Comparison of ENCODE assay signal across 1 cellular context in the genomic region with DNA sequence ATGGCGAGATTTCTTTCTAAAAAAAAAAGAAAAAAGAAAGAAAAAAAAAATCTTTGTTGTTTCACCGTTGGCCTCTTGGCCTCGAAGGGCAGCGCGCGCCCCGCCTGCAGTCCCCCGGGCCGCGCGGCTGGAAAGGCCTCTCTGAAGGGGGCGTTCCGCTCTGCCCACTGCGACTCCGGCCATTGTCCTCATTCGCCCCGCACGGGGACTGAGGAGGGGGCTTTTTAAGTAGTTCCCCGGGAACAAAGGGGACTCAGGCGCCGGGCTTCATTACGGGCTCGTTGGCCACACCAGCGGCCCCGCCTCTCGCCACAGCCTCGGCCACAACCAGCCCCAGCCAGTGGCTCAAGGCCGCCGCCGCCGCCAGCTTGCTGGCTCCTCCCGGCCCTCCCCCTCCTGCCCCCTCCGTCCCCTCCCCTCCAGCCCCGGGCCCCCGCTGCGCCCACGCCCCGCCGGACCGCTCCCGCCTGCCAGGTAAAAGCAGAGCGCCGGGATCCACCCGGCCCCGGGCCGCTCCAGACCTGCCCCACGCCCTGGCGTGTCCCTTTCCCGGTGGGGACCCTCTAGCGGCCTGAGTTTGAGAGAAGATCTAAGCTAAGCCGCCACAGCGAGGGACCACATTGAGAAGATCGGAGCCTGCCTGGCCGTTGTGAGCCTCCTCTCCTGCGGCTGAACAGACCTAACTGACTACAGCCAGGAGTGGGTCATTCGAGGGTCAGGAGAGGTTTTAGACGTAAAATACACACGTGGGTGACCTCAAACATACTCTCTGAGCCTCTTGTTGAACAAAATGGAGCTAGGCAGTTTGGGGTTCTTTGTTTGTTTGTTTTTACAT.
TF ChIP-seq lines count a peak whose summit lies in the region.

No MANE protein-coding gene starts in this region.

TF ChIP-seq in HepG2, 621 proteins besides CTCF, POLR2A, EP300 and RAD21 (continued from another document and continues in another):
- TF ChIP-seq, protein P1, sequence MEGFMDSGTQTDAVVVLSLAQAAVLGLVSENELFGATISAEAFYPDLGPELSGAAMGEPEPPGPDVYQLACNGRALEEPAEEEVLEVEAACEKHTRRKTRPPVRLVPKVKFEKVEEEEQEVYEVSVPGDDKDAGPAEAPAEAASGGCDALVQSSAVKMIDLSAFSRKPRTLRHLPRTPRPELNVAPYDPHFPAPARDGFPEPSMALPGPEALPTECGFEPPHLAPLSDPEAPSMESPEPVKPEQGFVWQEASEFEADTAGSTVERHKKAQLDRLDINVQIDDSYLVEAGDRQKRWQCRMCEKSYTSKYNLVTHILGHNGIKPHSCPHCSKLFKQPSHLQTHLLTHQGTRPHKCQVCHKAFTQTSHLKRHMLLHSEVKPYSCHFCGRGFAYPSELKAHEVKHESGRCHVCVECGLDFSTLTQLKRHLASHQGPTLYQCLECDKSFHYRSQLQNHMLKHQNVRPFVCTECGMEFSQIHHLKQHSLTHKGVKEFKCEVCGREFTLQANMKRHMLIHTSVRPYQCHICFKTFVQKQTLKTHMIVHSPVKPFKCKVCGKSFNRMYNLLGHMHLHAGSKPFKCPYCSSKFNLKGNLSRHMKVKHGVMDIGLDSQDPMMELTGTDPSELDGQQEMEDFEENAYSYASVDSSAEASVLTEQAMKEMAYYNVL (CRISPR knock-in tag; IDR thresholded peaks at IDR 0.05; ENCODE audit: borderline replicate concordance) = 0 out of 2 replicates have a peak, but pooled peaks have one; percentile 4
- TF ChIP-seq TCF7L2 (IDR thresholded peaks at IDR 0.05; ENCODE audit: low read depth, low read length) (no peak), ZKSCAN8 (CRISPR knock-in tag; IDR thresholded peaks at IDR 0.05; ENCODE audit: borderline replicate concordance) (no peak), ZNF263 (CRISPR knock-in tag; IDR thresholded peaks at IDR 0.05) (no peak), YEATS4 (CRISPR knock-in tag; IDR thresholded peaks at IDR 0.05; ENCODE audit: borderline replicate concordance) (peak; percentile 48; the same call in 1 of the 2 replicates), SALL2 (CRISPR knock-in tag; IDR thresholded peaks at IDR 0.05) (no peak), SIX1 (CRISPR knock-in tag; IDR thresholded peaks at IDR 0.05; ENCODE audit: borderline replicate concordance) (no peak), HOXA3 (CRISPR knock-in tag; IDR thresholded peaks at IDR 0.05) (peak; percentile 25; the same call in 1 of the 2 replicates), U2AF1 (optimal IDR thresholded peaks at IDR 0.05; ENCODE audit: low read depth, low read length) (no peak), SOX13 (IDR thresholded peaks at IDR 0.05) (no peak), SOX13 (CRISPR knock-in tag; conservative IDR thresholded peaks at IDR 0.05 in 1 of 2, IDR thresholded peaks at IDR 0.05 in 1 of 2) (peak in 1 of 2 experiments; percentile 13; a peak in 1 of 4 replicates), RAD51 (IDR thresholded peaks at IDR 0.05; ENCODE audit: borderline replicate concordance) (no peak), HNRNPL (IDR thresholded peaks at IDR 0.05; ENCODE audit: low read depth, low read length) (peak; percentile 52; the same call in 1 of the 2 replicates), ZNF282 (IDR thresholded peaks at IDR 0.05; ENCODE audit: partially characterized antibody) (no peak), ZNF484 (CRISPR knock-in tag; IDR thresholded peaks at IDR 0.05; ENCODE audit: borderline replicate concordance, low read depth) (no peak), ZNF678 (CRISPR knock-in tag; IDR thresholded peaks at IDR 0.05) (no peak), ZFX (CRISPR knock-in tag; IDR thresholded peaks at IDR 0.05; ENCODE audit: low read depth) (peak; percentile 57), FOXP1 (IDR thresholded peaks at IDR 0.05) (no peak), FOXP1 (CRISPR knock-in tag; IDR thresholded peaks at IDR 0.05) (no peak), HNRNPLL (IDR thresholded peaks at IDR 0.05; ENCODE audit: low read depth, low read length, poor library complexity, severe bottlenecking) (no peak), KAT8 (CRISPR knock-in tag; IDR thresholded peaks at IDR 0.05) (no peak), PTBP1 (IDR thresholded peaks at IDR 0.05; ENCODE audit: low read depth, low read length, poor library complexity, severe bottlenecking) (no peak), TBP (CRISPR knock-in tag; IDR thresholded peaks at IDR 0.05) (no peak), KDM2A (CRISPR knock-in tag; IDR thresholded peaks at IDR 0.05; ENCODE audit: borderline replicate concordance, low read depth) (peak; percentile 39; the same call in 1 of the 2 replicates), ZNF781 (CRISPR knock-in tag; IDR thresholded peaks at IDR 0.05; ENCODE audit: borderline replicate concordance, not compliant biosample characterization) (no peak), ZNF343 (CRISPR knock-in tag; IDR thresholded peaks at IDR 0.05) (no peak), ZNF816 (CRISPR knock-in tag; IDR thresholded peaks at IDR 0.05; ENCODE audit: borderline replicate concordance) (no peak), ASH2L (IDR thresholded peaks at IDR 0.05; ENCODE audit: insufficient read length, low read depth, low read length) (no peak), REXO4 (CRISPR knock-in tag; IDR thresholded peaks at IDR 0.05; ENCODE audit: borderline replicate concordance) (no peak), KDM6A (CRISPR knock-in tag; IDR thresholded peaks at IDR 0.05; ENCODE audit: low read depth) (no peak), NR2F1 (CRISPR knock-in tag; IDR thresholded peaks at IDR 0.05) (peak in 1 of 2 experiments; percentile 36; a peak in 1 of 4 replicates), PPARG (CRISPR knock-in tag; conservative IDR thresholded peaks at IDR 0.05) (no peak), CBX5 (CRISPR knock-in tag; IDR thresholded peaks at IDR 0.05; ENCODE audit: borderline replicate concordance) (no peak), STAG1 (CRISPR knock-in tag; IDR thresholded peaks at IDR 0.05) (0 out of 2 replicates have a peak, but pooled peaks have one; percentile 15), NFYC (CRISPR knock-in tag; IDR thresholded peaks at IDR 0.05) (no peak), POLR2AphosphoS5 (IDR thresholded peaks at IDR 0.05; ENCODE audit: low read depth, low read length) (no peak), ZNF792 (CRISPR knock-in tag; IDR thresholded peaks at IDR 0.05) (no peak)
- TF ChIP-seq, protein P2, sequence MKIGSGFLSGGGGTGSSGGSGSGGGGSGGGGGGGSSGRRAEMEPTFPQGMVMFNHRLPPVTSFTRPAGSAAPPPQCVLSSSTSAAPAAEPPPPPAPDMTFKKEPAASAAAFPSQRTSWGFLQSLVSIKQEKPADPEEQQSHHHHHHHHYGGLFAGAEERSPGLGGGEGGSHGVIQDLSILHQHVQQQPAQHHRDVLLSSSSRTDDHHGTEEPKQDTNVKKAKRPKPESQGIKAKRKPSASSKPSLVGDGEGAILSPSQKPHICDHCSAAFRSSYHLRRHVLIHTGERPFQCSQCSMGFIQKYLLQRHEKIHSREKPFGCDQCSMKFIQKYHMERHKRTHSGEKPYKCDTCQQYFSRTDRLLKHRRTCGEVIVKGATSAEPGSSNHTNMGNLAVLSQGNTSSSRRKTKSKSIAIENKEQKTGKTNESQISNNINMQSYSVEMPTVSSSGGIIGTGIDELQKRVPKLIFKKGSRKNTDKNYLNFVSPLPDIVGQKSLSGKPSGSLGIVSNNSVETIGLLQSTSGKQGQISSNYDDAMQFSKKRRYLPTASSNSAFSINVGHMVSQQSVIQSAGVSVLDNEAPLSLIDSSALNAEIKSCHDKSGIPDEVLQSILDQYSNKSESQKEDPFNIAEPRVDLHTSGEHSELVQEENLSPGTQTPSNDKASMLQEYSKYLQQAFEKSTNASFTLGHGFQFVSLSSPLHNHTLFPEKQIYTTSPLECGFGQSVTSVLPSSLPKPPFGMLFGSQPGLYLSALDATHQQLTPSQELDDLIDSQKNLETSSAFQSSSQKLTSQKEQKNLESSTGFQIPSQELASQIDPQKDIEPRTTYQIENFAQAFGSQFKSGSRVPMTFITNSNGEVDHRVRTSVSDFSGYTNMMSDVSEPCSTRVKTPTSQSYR (CRISPR knock-in tag; IDR thresholded peaks at IDR 0.05; ENCODE audit: borderline replicate concordance) = no peak
- TF ChIP-seq, protein P3, sequence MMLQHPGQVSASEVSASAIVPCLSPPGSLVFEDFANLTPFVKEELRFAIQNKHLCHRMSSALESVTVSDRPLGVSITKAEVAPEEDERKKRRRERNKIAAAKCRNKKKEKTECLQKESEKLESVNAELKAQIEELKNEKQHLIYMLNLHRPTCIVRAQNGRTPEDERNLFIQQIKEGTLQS (CRISPR knock-in tag; IDR thresholded peaks at IDR 0.05) = no peak
- TF ChIP-seq, protein P4, sequence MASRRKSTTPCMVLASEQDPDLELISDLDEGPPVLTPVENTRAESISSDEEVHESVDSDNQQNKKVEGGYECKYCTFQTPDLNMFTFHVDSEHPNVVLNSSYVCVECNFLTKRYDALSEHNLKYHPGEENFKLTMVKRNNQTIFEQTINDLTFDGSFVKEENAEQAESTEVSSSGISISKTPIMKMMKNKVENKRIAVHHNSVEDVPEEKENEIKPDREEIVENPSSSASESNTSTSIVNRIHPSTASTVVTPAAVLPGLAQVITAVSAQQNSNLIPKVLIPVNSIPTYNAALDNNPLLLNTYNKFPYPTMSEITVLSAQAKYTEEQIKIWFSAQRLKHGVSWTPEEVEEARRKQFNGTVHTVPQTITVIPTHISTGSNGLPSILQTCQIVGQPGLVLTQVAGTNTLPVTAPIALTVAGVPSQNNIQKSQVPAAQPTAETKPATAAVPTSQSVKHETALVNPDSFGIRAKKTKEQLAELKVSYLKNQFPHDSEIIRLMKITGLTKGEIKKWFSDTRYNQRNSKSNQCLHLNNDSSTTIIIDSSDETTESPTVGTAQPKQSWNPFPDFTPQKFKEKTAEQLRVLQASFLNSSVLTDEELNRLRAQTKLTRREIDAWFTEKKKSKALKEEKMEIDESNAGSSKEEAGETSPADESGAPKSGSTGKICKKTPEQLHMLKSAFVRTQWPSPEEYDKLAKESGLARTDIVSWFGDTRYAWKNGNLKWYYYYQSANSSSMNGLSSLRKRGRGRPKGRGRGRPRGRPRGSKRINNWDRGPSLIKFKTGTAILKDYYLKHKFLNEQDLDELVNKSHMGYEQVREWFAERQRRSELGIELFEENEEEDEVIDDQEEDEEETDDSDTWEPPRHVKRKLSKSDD (CRISPR knock-in tag; IDR thresholded peaks at IDR 0.05; ENCODE audit: low read depth) = no peak
- TF ChIP-seq, protein P5, sequence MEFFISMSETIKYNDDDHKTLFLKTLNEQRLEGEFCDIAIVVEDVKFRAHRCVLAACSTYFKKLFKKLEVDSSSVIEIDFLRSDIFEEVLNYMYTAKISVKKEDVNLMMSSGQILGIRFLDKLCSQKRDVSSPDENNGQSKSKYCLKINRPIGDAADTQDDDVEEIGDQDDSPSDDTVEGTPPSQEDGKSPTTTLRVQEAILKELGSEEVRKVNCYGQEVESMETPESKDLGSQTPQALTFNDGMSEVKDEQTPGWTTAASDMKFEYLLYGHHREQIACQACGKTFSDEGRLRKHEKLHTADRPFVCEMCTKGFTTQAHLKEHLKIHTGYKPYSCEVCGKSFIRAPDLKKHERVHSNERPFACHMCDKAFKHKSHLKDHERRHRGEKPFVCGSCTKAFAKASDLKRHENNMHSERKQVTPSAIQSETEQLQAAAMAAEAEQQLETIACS (CRISPR knock-in tag; IDR thresholded peaks at IDR 0.05) = peak; percentile 54
- TF ChIP-seq, protein P6, sequence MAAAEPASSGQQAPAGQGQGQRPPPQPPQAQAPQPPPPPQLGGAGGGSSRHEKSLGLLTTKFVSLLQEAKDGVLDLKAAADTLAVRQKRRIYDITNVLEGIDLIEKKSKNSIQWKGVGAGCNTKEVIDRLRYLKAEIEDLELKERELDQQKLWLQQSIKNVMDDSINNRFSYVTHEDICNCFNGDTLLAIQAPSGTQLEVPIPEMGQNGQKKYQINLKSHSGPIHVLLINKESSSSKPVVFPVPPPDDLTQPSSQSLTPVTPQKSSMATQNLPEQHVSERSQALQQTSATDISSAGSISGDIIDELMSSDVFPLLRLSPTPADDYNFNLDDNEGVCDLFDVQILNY (CRISPR knock-in tag; conservative IDR thresholded peaks at IDR 0.05) = no peak
- TF ChIP-seq, protein P7, sequence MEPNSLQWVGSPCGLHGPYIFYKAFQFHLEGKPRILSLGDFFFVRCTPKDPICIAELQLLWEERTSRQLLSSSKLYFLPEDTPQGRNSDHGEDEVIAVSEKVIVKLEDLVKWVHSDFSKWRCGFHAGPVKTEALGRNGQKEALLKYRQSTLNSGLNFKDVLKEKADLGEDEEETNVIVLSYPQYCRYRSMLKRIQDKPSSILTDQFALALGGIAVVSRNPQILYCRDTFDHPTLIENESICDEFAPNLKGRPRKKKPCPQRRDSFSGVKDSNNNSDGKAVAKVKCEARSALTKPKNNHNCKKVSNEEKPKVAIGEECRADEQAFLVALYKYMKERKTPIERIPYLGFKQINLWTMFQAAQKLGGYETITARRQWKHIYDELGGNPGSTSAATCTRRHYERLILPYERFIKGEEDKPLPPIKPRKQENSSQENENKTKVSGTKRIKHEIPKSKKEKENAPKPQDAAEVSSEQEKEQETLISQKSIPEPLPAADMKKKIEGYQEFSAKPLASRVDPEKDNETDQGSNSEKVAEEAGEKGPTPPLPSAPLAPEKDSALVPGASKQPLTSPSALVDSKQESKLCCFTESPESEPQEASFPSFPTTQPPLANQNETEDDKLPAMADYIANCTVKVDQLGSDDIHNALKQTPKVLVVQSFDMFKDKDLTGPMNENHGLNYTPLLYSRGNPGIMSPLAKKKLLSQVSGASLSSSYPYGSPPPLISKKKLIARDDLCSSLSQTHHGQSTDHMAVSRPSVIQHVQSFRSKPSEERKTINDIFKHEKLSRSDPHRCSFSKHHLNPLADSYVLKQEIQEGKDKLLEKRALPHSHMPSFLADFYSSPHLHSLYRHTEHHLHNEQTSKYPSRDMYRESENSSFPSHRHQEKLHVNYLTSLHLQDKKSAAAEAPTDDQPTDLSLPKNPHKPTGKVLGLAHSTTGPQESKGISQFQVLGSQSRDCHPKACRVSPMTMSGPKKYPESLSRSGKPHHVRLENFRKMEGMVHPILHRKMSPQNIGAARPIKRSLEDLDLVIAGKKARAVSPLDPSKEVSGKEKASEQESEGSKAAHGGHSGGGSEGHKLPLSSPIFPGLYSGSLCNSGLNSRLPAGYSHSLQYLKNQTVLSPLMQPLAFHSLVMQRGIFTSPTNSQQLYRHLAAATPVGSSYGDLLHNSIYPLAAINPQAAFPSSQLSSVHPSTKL (CRISPR knock-in tag; IDR thresholded peaks at IDR 0.05) = no peak
- TF ChIP-seq, protein P8, sequence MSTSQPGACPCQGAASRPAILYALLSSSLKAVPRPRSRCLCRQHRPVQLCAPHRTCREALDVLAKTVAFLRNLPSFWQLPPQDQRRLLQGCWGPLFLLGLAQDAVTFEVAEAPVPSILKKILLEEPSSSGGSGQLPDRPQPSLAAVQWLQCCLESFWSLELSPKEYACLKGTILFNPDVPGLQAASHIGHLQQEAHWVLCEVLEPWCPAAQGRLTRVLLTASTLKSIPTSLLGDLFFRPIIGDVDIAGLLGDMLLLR (CRISPR knock-in tag; IDR thresholded peaks at IDR 0.05) = no peak
- TF ChIP-seq, protein P9, sequence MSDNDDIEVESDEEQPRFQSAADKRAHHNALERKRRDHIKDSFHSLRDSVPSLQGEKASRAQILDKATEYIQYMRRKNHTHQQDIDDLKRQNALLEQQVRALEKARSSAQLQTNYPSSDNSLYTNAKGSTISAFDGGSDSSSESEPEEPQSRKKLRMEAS (IDR thresholded peaks at IDR 0.05) = peak; percentile 58
- TF ChIP-seq, protein P10, sequence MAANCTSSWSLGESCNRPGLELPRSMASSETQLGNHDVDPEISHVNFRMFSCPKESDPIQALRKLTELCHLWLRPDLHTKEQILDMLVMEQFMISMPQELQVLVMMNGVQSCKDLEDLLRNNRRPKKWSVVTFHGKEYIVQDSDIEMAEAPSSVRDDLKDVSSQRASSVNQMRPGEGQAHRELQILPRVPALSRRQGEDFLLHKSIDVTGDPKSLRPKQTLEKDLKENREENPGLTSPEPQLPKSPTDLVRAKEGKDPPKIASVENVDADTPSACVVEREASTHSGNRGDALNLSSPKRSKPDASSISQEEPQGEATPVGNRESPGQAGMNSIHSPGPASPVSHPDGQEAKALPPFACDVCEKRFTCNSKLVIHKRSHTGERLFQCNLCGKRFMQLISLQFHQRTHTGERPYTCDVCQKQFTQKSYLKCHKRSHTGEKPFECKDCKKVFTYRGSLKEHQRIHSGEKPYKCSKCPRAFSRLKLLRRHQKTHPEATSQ (CRISPR knock-in tag; IDR thresholded peaks at IDR 0.05; ENCODE audit: borderline replicate concordance) = no peak
